ENCODE assay signal across 12 cellular contexts in genomic region chr10:75231672-75232581, GRCh38. TPM values are rescaled to one million over a fixed set of nuclear protein-coding genes. Genes with fewer than 3 reads are reported as not detected.
DNase-seq lines count a peak whose midpoint lies in the region; ATAC-seq, FAIRE-seq and TF ChIP-seq lines count a peak whose summit lies in the region.
"Had no signal": no experiment of that assay in that cellular context is flagged by ENCODE, and none has a peak within 500 bp of the region (broad histone marks: within the 10 kb centered on the region; RNA-seq: fewer than 3 reads in every experiment).

No MANE protein-coding gene starts in this region.

- in situ Hi-C loops in KBM-7 (cut with MboI; ENCODE audit: low pct_unique_long_range_greater_than_20kb, low sequenced_read_pairs): no loop called here

- peaks cover 40% of the 10 kb centered on the region for H3K4me1 Mint-ChIP-seq in activated CD4-positive, alpha-beta T cell treated with anti-CD3 and anti-CD28 coated beads, Interleukin-2, amount 10 ng/mL, durations not matched to agents 7 days and 5 days
- H3K4me1 Mint-ChIP-seq in astrocyte (ENCODE audit: low read depth, unreplicated experiment): peaks cover 40% of the 10 kb centered on the region
- peaks cover 9% of the 10 kb centered on the region for H3K4me1 Mint-ChIP-seq in progenitor cell of endocrine pancreas (ENCODE audit: low read depth)

- H3K27ac ChIP-seq in astrocyte (ENCODE audit: low read depth, low read length): no peak overlapping the region

- H3K4me1 ChIP-seq in astrocyte (ENCODE audit: insufficient read depth, low read length): peaks cover 23% of the 10 kb centered on the region

- no peaks in the 10 kb centered on the region for H3K27me3 Mint-ChIP-seq in activated CD4-positive, alpha-beta T cell treated with anti-CD3 and anti-CD28 coated beads, Interleukin-2, amount 10 ng/mL, durations not matched to agents 7 days and 5 days
- H3K27me3 Mint-ChIP-seq in astrocyte (ENCODE audit: low read depth, unreplicated experiment): no peaks in the 10 kb centered on the region
- H3K27me3 Mint-ChIP-seq in progenitor cell of endocrine pancreas: peaks cover 2% of the 10 kb centered on the region

- H3K9me3 Mint-ChIP-seq in activated CD4-positive, alpha-beta T cell treated with anti-CD3 and anti-CD28 coated beads, Interleukin-2, amount 10 ng/mL, durations not matched to agents 7 days and 5 days: no peaks in the 10 kb centered on the region
- H3K9me3 Mint-ChIP-seq in astrocyte (ENCODE audit: unreplicated experiment) (no peaks in the 10 kb centered on the region), progenitor cell of endocrine pancreas (ENCODE audit: low read depth) (no peaks in the 10 kb centered on the region)

- H3K9ac ChIP-seq in astrocyte (ENCODE audit: low read length): no peak overlapping the region

- peaks cover 53% of the 10 kb centered on the region for H4K20me1 ChIP-seq in astrocyte (ENCODE audit: insufficient read depth, low read length)

- H3K4me3 ChIP-seq in astrocyte (ENCODE audit: insufficient read depth, low read depth, low read length): no peak overlapping the region
- H3K4me3 ChIP-seq: coronary artery, upper lobe of left lung had no signal

- POLR2A ChIA-PET in activated CD4-positive, alpha-beta T cell treated with anti-CD3 and anti-CD28 coated beads, Interleukin-2, amount 10 ng/mL, durations not matched to agents 7 days and 5 days (lab: Charles Lee): interaction anchor here (0.7 to 1.4 kb wide), 2 partner anchors 21 to 1042 kb away, joined by 3 to 4 read pairs; partner anchors contain the start of gene VDAC2

- H3K27ac Mint-ChIP-seq in activated CD4-positive, alpha-beta T cell treated with anti-CD3 and anti-CD28 coated beads, Interleukin-2, amount 10 ng/mL, durations not matched to agents 7 days and 5 days: peak overlapping the region; percentile 77
- H3K27ac Mint-ChIP-seq in astrocyte (ENCODE audit: unreplicated experiment) (peak overlapping the region; percentile 66), progenitor cell of endocrine pancreas (peak overlapping the region; percentile 13)

- H3K36me3 Mint-ChIP-seq in activated CD4-positive, alpha-beta T cell treated with anti-CD3 and anti-CD28 coated beads, Interleukin-2, amount 10 ng/mL, durations not matched to agents 7 days and 5 days (ENCODE audit: low read depth): peaks cover 46% of the 10 kb centered on the region
- H3K36me3 Mint-ChIP-seq in astrocyte (ENCODE audit: low read depth, unreplicated experiment): peaks cover 18% of the 10 kb centered on the region
- peaks cover 26% of the 10 kb centered on the region for H3K36me3 Mint-ChIP-seq in progenitor cell of endocrine pancreas (ENCODE audit: insufficient read depth)

- no peaks in the 10 kb centered on the region for H3K9me3 ChIP-seq in astrocyte (ENCODE audit: insufficient read depth, low read depth, low read length)
- H3K9me3 ChIP-seq: upper lobe of left lung had no signal

- H3K4me3 Mint-ChIP-seq in activated CD4-positive, alpha-beta T cell treated with anti-CD3 and anti-CD28 coated beads, Interleukin-2, amount 10 ng/mL, durations not matched to agents 7 days and 5 days: no peak overlapping the region
- H3K4me3 Mint-ChIP-seq in astrocyte (ENCODE audit: unreplicated experiment) (peak overlapping the region; percentile 73), progenitor cell of endocrine pancreas (ENCODE audit: low read depth) (no peak overlapping the region)

- no peak for FAIRE-seq in astrocyte (lab: Jason Lieb, UNC)
- FAIRE-seq: TTC549 had no signal

- H3K36me3 ChIP-seq in astrocyte (ENCODE audit: insufficient read depth, low read length): peaks cover 27% of the 10 kb centered on the region

- CTCF ChIA-PET in activated CD4-positive, alpha-beta T cell treated with anti-CD3 and anti-CD28 coated beads, Interleukin-2, amount 10 ng/mL, durations not matched to agents 7 days and 5 days (lab: Charles Lee): interaction anchor here (1.1 to 5.5 kb wide), 7 partner anchors 7 to 169 kb away, joined by 3 to 52 read pairs (median 7); partner anchors contain the start of gene VDAC2

- DNase-seq in activated CD4-positive, alpha-beta T cell treated with anti-CD3 and anti-CD28 coated beads, Interleukin-2, amount 10 ng/mL, durations not matched to agents 7 days and 5 days: no peak
- DNase-seq in activated CD4-positive, alpha-beta T cell treated with anti-CD3 and anti-CD28 coated beads, Interleukin-2, amount 50 U/mL, for 48 hours: no peak
- DNase-seq in KBM-7 (peak; percentile 9), astrocyte (ENCODE audit: low read depth) (no peak), progenitor cell of endocrine pancreas (ENCODE audit: low spot score, unreplicated experiment) (no peak), 8988T (no peak)
- DNase-seq: activated gamma-delta T cell, upper lobe of left lung had no signal

- no peak for ATAC-seq in HG03108 (IDR thresholded peaks at IDR 0.05; ENCODE audit: unreplicated experiment)
- ATAC-seq in GM21619 (IDR thresholded peaks at IDR 0.05; ENCODE audit: unreplicated experiment): no peak

- H3K79me2 ChIP-seq in astrocyte (ENCODE audit: insufficient read depth, low read length): peaks cover 36% of the 10 kb centered on the region

- H3K4me2 ChIP-seq in astrocyte (ENCODE audit: low read length): no peak overlapping the region

- no peaks in the 10 kb centered on the region for H3K27me3 ChIP-seq in astrocyte (ENCODE audit: insufficient read depth, low read length)
- H3K27me3 ChIP-seq: upper lobe of left lung had no signal

- no peak for TF ChIP-seq CTCF in astrocyte (IDR thresholded peaks at IDR 0.05; ENCODE audit: insufficient read depth, low read depth, low read length)
- no peak for TF ChIP-seq CTCF in progenitor cell of endocrine pancreas (IDR thresholded peaks at IDR 0.05; ENCODE audit: unreplicated experiment)

- no peak overlapping the region for H2AFZ ChIP-seq in astrocyte (ENCODE audit: low read depth, low read length)

RNA-seq across cellular contexts. Expression of gene COMTD1, which starts 3.8 kb away (rescaled TPM):
- total RNA-seq in activated CD4-positive, alpha-beta T cell treated with anti-CD3 and anti-CD28 coated beads, Interleukin-2, amount 10 ng/mL, durations not matched to agents 7 days and 5 days: 10 to 100 TPM; 27.3 to 44.7 TPM
- total RNA-seq in astrocyte (17.1 and 18.3 TPM in 2 replicates), progenitor cell of endocrine pancreas (18.4 and 19.9 TPM in 2 replicates)

RNA-seq across cellular contexts. Expression of gene VDAC2, which starts 21.3 kb away (rescaled TPM):
- 100 to 1,000 TPM in 1 of 2 experiments, 10 to 100 TPM in 1; 98.6 to 122 TPM for total RNA-seq in activated CD4-positive, alpha-beta T cell treated with anti-CD3 and anti-CD28 coated beads, Interleukin-2, amount 10 ng/mL, durations not matched to agents 7 days and 5 days
- total RNA-seq in astrocyte (338 and 373 TPM in 2 replicates), progenitor cell of endocrine pancreas (142 and 154 TPM in 2 replicates)

Comparison
In these comparisons a context has a peak if more than half of its experiments do, and no peak if none do; other contexts are left out.
1. H3K27ac Mint-ChIP-seq: peak in every context shown above with its lines; median percentile 77 in activated CD4-positive, alpha-beta T cell treated with anti-CD3 and anti-CD28 coated beads, Interleukin-2, amount 10 ng/mL, durations not matched to agents 7 days and 5 days; 66 in astrocyte; 13 in progenitor cell of endocrine pancreas.